ENCODE assay signal across 7 cellular contexts in the genomic region with DNA sequence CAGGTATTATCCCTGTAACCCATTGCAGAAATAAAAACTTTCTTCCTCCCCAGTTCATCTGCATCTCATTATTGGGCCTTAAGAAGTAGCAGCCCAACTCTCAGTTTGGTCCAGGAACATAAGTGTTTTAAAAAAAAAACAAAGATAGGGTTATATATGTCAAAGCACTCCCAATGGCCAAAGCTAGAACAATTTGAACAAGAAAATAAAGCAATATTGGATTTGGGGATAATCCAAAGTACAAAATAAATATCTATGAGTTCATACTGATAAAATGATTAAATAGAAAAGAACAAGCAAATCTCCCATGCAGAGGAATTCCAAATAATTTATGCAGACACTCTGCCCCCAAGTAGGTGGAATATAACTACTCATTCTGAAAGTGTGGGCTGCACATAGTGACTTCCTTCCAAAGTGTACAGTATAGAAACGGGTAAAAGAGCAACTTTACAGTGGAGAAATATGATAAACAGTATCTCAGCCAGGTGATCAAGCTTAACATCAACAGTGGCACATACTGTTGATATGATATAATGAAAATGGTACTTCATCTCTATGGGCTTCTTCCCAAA. TPM values are rescaled to one million over a fixed set of nuclear protein-coding genes. Genes with fewer than 3 reads are reported as not detected.
DNase-seq lines count a peak whose midpoint lies in the region; ATAC-seq and TF ChIP-seq lines count a peak whose summit lies in the region.
"Not testable (repeated sequence)": the region's sequence is repeated elsewhere in the genome, so short reads cannot be mapped to it uniquely, and the experiment has no call there.

No MANE protein-coding gene starts in this region.

- intact Hi-C loops in activated T-helper 2 cell treated with anti-CD3 and anti-CD28 coated beads, Interferon-gamma antibody, Interleukin-2, Interleukin-4, amounts not matched to agents 10 μg/mL and 5 μg/mL and 100 μg/mL, durations not matched to agents 14 hours and 24 hours and 36 hours (cut with micrococcal nuclease) = not testable (repeated sequence)

- POLR2A ChIA-PET in WTC11 (lab: Charles Lee) = not testable (repeated sequence)

- H3K36me3 Mint-ChIP-seq in WTC11; activated CD8-positive, alpha-beta memory T cell treated with anti-CD3 and anti-CD28 coated beads, Interleukin-2, amount 10 ng/mL, durations not matched to agents 7 days and 5 days; activated T-helper 2 cell treated with anti-CD3 and anti-CD28 coated beads, Interferon-gamma antibody, Interleukin-2, Interleukin-4, amounts not matched to agents 10 μg/mL and 5 μg/mL and 100 μg/mL, durations not matched to agents 14 hours and 24 hours and 36 hours (ENCODE audit: low read depth); activated naive CD8-positive, alpha-beta T cell treated with anti-CD3 and anti-CD28 coated beads, Interleukin-2, amount 50 U/mL, for 24 hours (ENCODE audit: low read depth); stimulated activated effector memory CD8-positive, alpha-beta T cell treated with anti-CD3 and anti-CD28 coated beads, Interleukin-12 subunit alpha, Interleukin-12 subunit beta, amount 100 ng/mL, for 72 hours: not testable (repeated sequence)

- not testable (repeated sequence) for DNase-seq in WTC11 (ENCODE audit: low spot score); activated CD8-positive, alpha-beta memory T cell treated with anti-CD3 and anti-CD28 coated beads, Interleukin-2, amount 10 ng/mL, durations not matched to agents 7 days and 5 days; activated T-helper 2 cell treated with anti-CD3 and anti-CD28 coated beads, Interferon-gamma antibody, Interleukin-2, Interleukin-4, amounts not matched to agents 10 μg/mL and 5 μg/mL and 100 μg/mL, durations not matched to agents 14 hours and 24 hours and 36 hours (ENCODE audit: low spot score); activated naive CD8-positive, alpha-beta T cell treated with anti-CD3 and anti-CD28 coated beads, Interleukin-2, amount 50 U/mL, for 24 hours; stimulated activated effector memory CD8-positive, alpha-beta T cell treated with anti-CD3 and anti-CD28 coated beads, Interleukin-12 subunit alpha, Interleukin-12 subunit beta, amount 100 ng/mL, for 72 hours (ENCODE audit: low spot score in 2 of 2)

- H3K4me3 Mint-ChIP-seq in WTC11; activated CD8-positive, alpha-beta memory T cell treated with anti-CD3 and anti-CD28 coated beads, Interleukin-2, amount 10 ng/mL, durations not matched to agents 7 days and 5 days; activated T-helper 2 cell treated with anti-CD3 and anti-CD28 coated beads, Interferon-gamma antibody, Interleukin-2, Interleukin-4, amounts not matched to agents 10 μg/mL and 5 μg/mL and 100 μg/mL, durations not matched to agents 14 hours and 24 hours and 36 hours (ENCODE audit: low read depth); activated naive CD8-positive, alpha-beta T cell treated with anti-CD3 and anti-CD28 coated beads, Interleukin-2, amount 50 U/mL, for 24 hours; stimulated activated effector memory CD8-positive, alpha-beta T cell treated with anti-CD3 and anti-CD28 coated beads, Interleukin-12 subunit alpha, Interleukin-12 subunit beta, amount 100 ng/mL, for 72 hours: not testable (repeated sequence)

- not testable (repeated sequence) for H3K27me3 Mint-ChIP-seq in WTC11 (ENCODE audit: low read depth); activated CD8-positive, alpha-beta memory T cell treated with anti-CD3 and anti-CD28 coated beads, Interleukin-2, amount 10 ng/mL, durations not matched to agents 7 days and 5 days; activated T-helper 2 cell treated with anti-CD3 and anti-CD28 coated beads, Interferon-gamma antibody, Interleukin-2, Interleukin-4, amounts not matched to agents 10 μg/mL and 5 μg/mL and 100 μg/mL, durations not matched to agents 14 hours and 24 hours and 36 hours (ENCODE audit: low read depth); activated naive CD8-positive, alpha-beta T cell treated with anti-CD3 and anti-CD28 coated beads, Interleukin-2, amount 50 U/mL, for 24 hours

- TF ChIP-seq CTCF in WTC11 (IDR thresholded peaks at IDR 0.05) = not testable (repeated sequence)

- not testable (repeated sequence) for H3K9me3 Mint-ChIP-seq in WTC11; activated CD8-positive, alpha-beta memory T cell treated with anti-CD3 and anti-CD28 coated beads, Interleukin-2, amount 10 ng/mL, durations not matched to agents 7 days and 5 days (ENCODE audit: low read depth); activated T-helper 2 cell treated with anti-CD3 and anti-CD28 coated beads, Interferon-gamma antibody, Interleukin-2, Interleukin-4, amounts not matched to agents 10 μg/mL and 5 μg/mL and 100 μg/mL, durations not matched to agents 14 hours and 24 hours and 36 hours; activated naive CD8-positive, alpha-beta T cell treated with anti-CD3 and anti-CD28 coated beads, Interleukin-2, amount 50 U/mL, for 24 hours; stimulated activated effector memory CD8-positive, alpha-beta T cell treated with anti-CD3 and anti-CD28 coated beads, Interleukin-12 subunit alpha, Interleukin-12 subunit beta, amount 100 ng/mL, for 72 hours

- peak overlapping the region; percentile 40 for H3K27ac Mint-ChIP-seq in WTC11
- H3K27ac Mint-ChIP-seq in activated CD8-positive, alpha-beta memory T cell treated with anti-CD3 and anti-CD28 coated beads, Interleukin-2, amount 10 ng/mL, durations not matched to agents 7 days and 5 days; stimulated activated effector memory CD8-positive, alpha-beta T cell treated with anti-CD3 and anti-CD28 coated beads, Interleukin-12 subunit alpha, Interleukin-12 subunit beta, amount 100 ng/mL, for 72 hours: not testable (repeated sequence)
- H3K27ac Mint-ChIP-seq in activated T-helper 2 cell treated with anti-CD3 and anti-CD28 coated beads, Interferon-gamma antibody, Interleukin-2, Interleukin-4, amounts not matched to agents 10 μg/mL and 5 μg/mL and 100 μg/mL, durations not matched to agents 14 hours and 24 hours and 36 hours = peak overlapping the region; percentile 50
- peak overlapping the region; percentile 5 for H3K27ac Mint-ChIP-seq in activated naive CD8-positive, alpha-beta T cell treated with anti-CD3 and anti-CD28 coated beads, Interleukin-2, amount 50 U/mL, for 24 hours

- H3K4me1 Mint-ChIP-seq in WTC11 = peaks cover 26% of the 10 kb centered on the region
- peaks cover 21% of the 10 kb centered on the region for H3K4me1 Mint-ChIP-seq in activated CD8-positive, alpha-beta memory T cell treated with anti-CD3 and anti-CD28 coated beads, Interleukin-2, amount 10 ng/mL, durations not matched to agents 7 days and 5 days
- H3K4me1 Mint-ChIP-seq in activated T-helper 2 cell treated with anti-CD3 and anti-CD28 coated beads, Interferon-gamma antibody, Interleukin-2, Interleukin-4, amounts not matched to agents 10 μg/mL and 5 μg/mL and 100 μg/mL, durations not matched to agents 14 hours and 24 hours and 36 hours (ENCODE audit: low read depth) = peaks cover 20% of the 10 kb centered on the region
- peaks cover 31% of the 10 kb centered on the region for H3K4me1 Mint-ChIP-seq in activated naive CD8-positive, alpha-beta T cell treated with anti-CD3 and anti-CD28 coated beads, Interleukin-2, amount 50 U/mL, for 24 hours
- H3K4me1 Mint-ChIP-seq in stimulated activated effector memory CD8-positive, alpha-beta T cell treated with anti-CD3 and anti-CD28 coated beads, Interleukin-12 subunit alpha, Interleukin-12 subunit beta, amount 100 ng/mL, for 72 hours = peaks cover 22% of the 10 kb centered on the region

- CTCF ChIA-PET in WTC11 (lab: Charles Lee); activated CD8-positive, alpha-beta memory T cell treated with anti-CD3 and anti-CD28 coated beads, Interleukin-2, amount 10 ng/mL, durations not matched to agents 7 days and 5 days (lab: Charles Lee): not testable (repeated sequence)

- peak; percentile 62 for ATAC-seq in GM18511 (IDR thresholded peaks at IDR 0.05; ENCODE audit: unreplicated experiment)
- ATAC-seq in HG02870 (IDR thresholded peaks at IDR 0.05; ENCODE audit: unreplicated experiment) = peak; percentile 42
- ATAC-seq in WTC11 = not testable (repeated sequence)
- ATAC-seq in activated CD8-positive, alpha-beta memory T cell treated with anti-CD3 and anti-CD28 coated beads, Interleukin-2, amount 10 ng/mL, durations not matched to agents 7 days and 5 days = peak; percentile 58
- ATAC-seq in activated naive CD8-positive, alpha-beta T cell treated with anti-CD3 and anti-CD28 coated beads, Interleukin-2, amount 50 U/mL, for 24 hours = peak; percentile 76
- ATAC-seq in stimulated activated effector memory CD8-positive, alpha-beta T cell treated with anti-CD3 and anti-CD28 coated beads, Interleukin-12 subunit alpha, Interleukin-12 subunit beta, amount 100 ng/mL, for 72 hours = peak; percentile 69

RNA-seq across cellular contexts. Expression of a gene that starts 49.1 kb away (rescaled TPM):
- 61.3 to 68.4 TPM (median 64.5 TPM) in 3 replicates for total RNA-seq in WTC11 (2021)
- total RNA-seq in activated CD8-positive, alpha-beta memory T cell treated with anti-CD3 and anti-CD28 coated beads, Interleukin-2, amount 10 ng/mL, durations not matched to agents 7 days and 5 days = under 1 TPM; 0.28 to 0.38 TPM
- 0.48 and 0.78 TPM in 2 replicates for total RNA-seq in activated T-helper 2 cell treated with anti-CD3 and anti-CD28 coated beads, Interferon-gamma antibody, Interleukin-2, Interleukin-4, amounts not matched to agents 10 μg/mL and 5 μg/mL and 100 μg/mL, durations not matched to agents 14 hours and 24 hours and 36 hours

Comparison
In these comparisons a context has a peak if more than half of its experiments do, and no peak if none do; other contexts are left out.
1. RNA of a gene that starts 49.1 kb away (total RNA-seq): 61.3 to 68.4 TPM in WTC11; 0.48 to 0.78 TPM in activated T-helper 2 cell treated with anti-CD3 and anti-CD28 coated beads, Interferon-gamma antibody, Interleukin-2, Interleukin-4, amounts not matched to agents 10 μg/mL and 5 μg/mL and 100 μg/mL, durations not matched to agents 14 hours and 24 hours and 36 hours and 0.28 to 0.38 TPM in activated CD8-positive, alpha-beta memory T cell treated with anti-CD3 and anti-CD28 coated beads, Interleukin-2, amount 10 ng/mL, durations not matched to agents 7 days and 5 days; every median in the first group is over 10 times any median in the second.